In the genomic region with DNA sequence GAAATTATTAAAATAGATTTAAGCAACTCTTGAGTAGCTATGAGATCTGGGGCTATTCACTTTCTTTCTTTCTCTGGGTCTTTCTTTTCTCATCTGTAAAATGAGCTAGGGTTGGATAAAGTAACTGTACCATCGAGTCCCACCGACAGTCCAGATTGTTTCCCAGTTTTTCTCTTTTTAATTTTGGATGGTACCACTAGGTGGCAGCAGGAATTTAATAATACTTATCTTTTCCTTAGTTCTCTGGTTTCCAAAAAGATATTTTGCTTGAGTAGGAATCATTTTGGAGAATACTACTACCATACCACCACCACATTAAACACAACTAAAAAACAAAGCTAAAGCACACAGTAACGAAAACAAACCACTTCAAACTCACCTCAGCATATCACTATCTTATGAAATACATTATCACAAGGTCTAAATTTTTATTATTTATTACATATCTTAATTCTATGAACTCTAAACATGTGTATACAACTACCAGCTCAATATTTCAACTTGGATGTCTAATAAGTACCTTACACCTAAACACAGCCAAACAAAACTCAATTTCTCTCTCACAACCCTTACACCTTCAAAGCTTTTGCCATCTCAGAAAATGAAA, we compare ENCODE assay signal across 8 cellular contexts.
DNase-seq lines count a peak whose midpoint lies in the region; ATAC-seq and TF ChIP-seq lines count a peak whose summit lies in the region.

No MANE protein-coding gene starts in this region.

- ATAC-seq in GM23338 = no peak
- no peak for ATAC-seq in GM21737 (IDR thresholded peaks at IDR 0.05; ENCODE audit: unreplicated experiment)
- no peak for ATAC-seq in GM19397 (IDR thresholded peaks at IDR 0.05; ENCODE audit: unreplicated experiment)

- no peaks in the 10 kb centered on the region for H4K20me1 ChIP-seq in GM23338 (replicated peaks; ENCODE audit: insufficient read depth)

- H3K4me1 ChIP-seq in GM23338 (ENCODE audit: insufficient read depth) = no peaks in the 10 kb centered on the region

- H3K4me2 ChIP-seq in GM23338 = no peak overlapping the region

- intact Hi-C loops in lower leg skin (cut with DNase I; ENCODE audit: low total_unique reads) = loop anchor here (10.0 kb wide), 1 partner anchor 1482 kb away; no protein-coding TSS in a partner anchor

- H2AFZ ChIP-seq in GM23338 = no peak overlapping the region

- no peaks in the 10 kb centered on the region for H3K27me3 ChIP-seq in AG04450 (ENCODE audit: control insufficient read depth, insufficient read depth, low read length)
- H3K27me3 ChIP-seq in GM23338 (ENCODE audit: insufficient read depth) = no peaks in the 10 kb centered on the region

- H3F3A ChIP-seq in GM23338 (replicated peaks; ENCODE audit: low read depth) = no peaks in the 10 kb centered on the region

- H3K36me3 Mint-ChIP-seq in GM23338 (ENCODE audit: low read depth) = peaks cover 3% of the 10 kb centered on the region; the same call in 2 of the 3 replicates

- H3K4me3 ChIP-seq in AG04450 (ENCODE audit: low read depth, low read length) = no peak overlapping the region
- H3K4me3 ChIP-seq in GM23338 = no peak overlapping the region
- no peak overlapping the region for H3K4me3 ChIP-seq in lower leg skin (ENCODE audit: low read depth, poor library complexity, severe bottlenecking)

- 20 to 24% methylated on average over 3 of the region's 3 CpGs for WGBS in lower leg skin, 2 donors

- TF ChIP-seq POLR2A in lower leg skin (IDR thresholded peaks at IDR 0.05) = no peak

- peak; percentile 57 for TF ChIP-seq CTCF in AG04450 (IDR thresholded peaks at IDR 0.05; ENCODE audit: low read depth, low read length)
- peak; percentile 48 to 71 for TF ChIP-seq CTCF in GM23338 (conservative IDR thresholded peaks at IDR 0.05; ENCODE audit: low read depth in 2 of 2)
- TF ChIP-seq CTCF in lower leg skin (IDR thresholded peaks at IDR 0.05) = no peak

- no peaks in the 10 kb centered on the region for H3K9me2 ChIP-seq in GM23338 (ENCODE audit: insufficient read depth)

- H3K79me2 ChIP-seq in GM23338 (replicated peaks; ENCODE audit: insufficient read depth) = no peaks in the 10 kb centered on the region

- POLR2A ChIA-PET in AG04450 (lab: Yijun Ruan, JAX) = no interaction called here

- CTCF ChIA-PET in AG04450 (lab: Charles Lee) = interaction anchor here (0.6 to 2.6 kb wide), 45 partner anchors 9 to 1922 kb away, joined by 3 to 75 read pairs (median 4); partner anchors contain the start of gene ARL14EP

- H3K9me3 ChIP-seq in AG04450 (ENCODE audit: control insufficient read depth, insufficient read depth, low read length) = no peaks in the 10 kb centered on the region

- H3K4me1 Mint-ChIP-seq in GM23338 = no peaks in the 10 kb centered on the region

- peaks cover 22% of the 10 kb centered on the region for H3K9me3 Mint-ChIP-seq in GM23338

- H3K27me3 Mint-ChIP-seq in GM23338 (ENCODE audit: insufficient read depth, low read depth, poor library complexity) = no peaks in the 10 kb centered on the region

- H3K4me3 Mint-ChIP-seq in GM23338 = no peak overlapping the region

- H3K36me3 ChIP-seq in GM23338 (ENCODE audit: insufficient read depth) = no peaks in the 10 kb centered on the region; the same call in 1 of the 2 replicates

- no peak overlapping the region for H3K27ac Mint-ChIP-seq in GM23338

- H3K27ac ChIP-seq in AG04450 (ENCODE audit: low read depth, low read length) = no peak overlapping the region
- no peak overlapping the region for H3K27ac ChIP-seq in GM23338 (ENCODE audit: low read depth)

- no peak for DNase-seq in AG04450 (ENCODE audit: low read depth, low spot score)
- peak; percentile 49 for DNase-seq in GM23338 (ENCODE audit: low spot score)
- peak; percentile 27 for DNase-seq in SK-N-DZ (ENCODE audit: low spot score)
- peak; percentile 71 for DNase-seq in inferior parietal cortex (ENCODE audit: extremely low spot score)
- DNase-seq in lower leg skin (ENCODE audit: low spot score in 2 of 2) = no peak
- DNase-seq in GM19240 (ENCODE audit: insufficient read length, low spot score) = no peak

TF ChIP-seq in GM23338, 12 proteins besides CTCF, POLR2A, EP300 and RAD21 (continues in another document):
- TF ChIP-seq JUNB (IDR thresholded peaks at IDR 0.05; ENCODE audit: unreplicated experiment) (no peak), NANOG (IDR thresholded peaks at IDR 0.05; ENCODE audit: borderline replicate concordance) (no peak), ZNF462 (CRISPR knock-in tag; IDR thresholded peaks at IDR 0.05) (no peak), ZNF331 (CRISPR knock-in tag; IDR thresholded peaks at IDR 0.05; ENCODE audit: low read depth) (no peak), EZH2phosphoT487 (IDR thresholded peaks at IDR 0.05; ENCODE audit: unreplicated experiment) (no peak), CREB1 (CRISPR knock-in tag; IDR thresholded peaks at IDR 0.05; ENCODE audit: low read depth) (no peak), EZH2 (IDR thresholded peaks at IDR 0.05; ENCODE audit: low read depth, unreplicated experiment) (no peak), POLR2AphosphoS5 (IDR thresholded peaks at IDR 0.05; ENCODE audit: low read depth) (no peak), STAT1 (IDR thresholded peaks at IDR 0.05; ENCODE audit: unreplicated experiment) (no peak), ZNF114 (CRISPR knock-in tag; IDR thresholded peaks at IDR 0.05) (no peak)
- TF ChIP-seq, protein P1, sequence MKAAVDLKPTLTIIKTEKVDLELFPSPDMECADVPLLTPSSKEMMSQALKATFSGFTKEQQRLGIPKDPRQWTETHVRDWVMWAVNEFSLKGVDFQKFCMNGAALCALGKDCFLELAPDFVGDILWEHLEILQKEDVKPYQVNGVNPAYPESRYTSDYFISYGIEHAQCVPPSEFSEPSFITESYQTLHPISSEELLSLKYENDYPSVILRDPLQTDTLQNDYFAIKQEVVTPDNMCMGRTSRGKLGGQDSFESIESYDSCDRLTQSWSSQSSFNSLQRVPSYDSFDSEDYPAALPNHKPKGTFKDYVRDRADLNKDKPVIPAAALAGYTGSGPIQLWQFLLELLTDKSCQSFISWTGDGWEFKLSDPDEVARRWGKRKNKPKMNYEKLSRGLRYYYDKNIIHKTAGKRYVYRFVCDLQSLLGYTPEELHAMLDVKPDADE (IDR thresholded peaks at IDR 0.05) = no peak

Comparison
In these comparisons a context has a peak if more than half of its experiments do, and no peak if none do; other contexts are left out.
1. DNase-seq: peak in GM23338 (single experiment), SK-N-DZ (single experiment) and inferior parietal cortex (single experiment); none in AG04450 (single experiment), lower leg skin (0 of 2) and GM19240 (single experiment).
2. CTCF ChIP-seq: peak in AG04450 (single experiment) and GM23338 (2 of 2); none in lower leg skin (0 of 3).